ENCODE assay signal across 1 cellular context in genomic region chr17:55607736-55608341, GRCh38.
TF ChIP-seq lines count a peak whose summit lies in the region.

No MANE protein-coding gene starts in this region.

TF ChIP-seq in IMR-90, 13 proteins besides CTCF, POLR2A, EP300 and RAD21:
- TF ChIP-seq CEBPB (IDR thresholded peaks at IDR 0.05; ENCODE audit: low read depth, low read length) (no peak), MAZ (IDR thresholded peaks at IDR 0.05; ENCODE audit: borderline replicate concordance, low read depth, low read length) (no peak), RFX5 (IDR thresholded peaks at IDR 0.05; ENCODE audit: low read depth, low read length) (no peak), MXI1 (IDR thresholded peaks at IDR 0.05; ENCODE audit: borderline replicate concordance, low read depth, low read length) (no peak), RCOR1 (IDR thresholded peaks at IDR 0.05; ENCODE audit: insufficient replicate concordance, low read length) (no peak), NFE2L2 (IDR thresholded peaks at IDR 0.05; ENCODE audit: low read depth, low read length) (no peak), CHD1 (IDR thresholded peaks at IDR 0.05; ENCODE audit: low read depth, low read length) (no peak), BHLHE40 (IDR thresholded peaks at IDR 0.05; ENCODE audit: low read depth, low read length) (no peak), FOS (IDR thresholded peaks at IDR 0.05; ENCODE audit: low read depth, low read length) (no peak)
